8 cellular contexts compared by ENCODE assay signal in the genomic region with DNA sequence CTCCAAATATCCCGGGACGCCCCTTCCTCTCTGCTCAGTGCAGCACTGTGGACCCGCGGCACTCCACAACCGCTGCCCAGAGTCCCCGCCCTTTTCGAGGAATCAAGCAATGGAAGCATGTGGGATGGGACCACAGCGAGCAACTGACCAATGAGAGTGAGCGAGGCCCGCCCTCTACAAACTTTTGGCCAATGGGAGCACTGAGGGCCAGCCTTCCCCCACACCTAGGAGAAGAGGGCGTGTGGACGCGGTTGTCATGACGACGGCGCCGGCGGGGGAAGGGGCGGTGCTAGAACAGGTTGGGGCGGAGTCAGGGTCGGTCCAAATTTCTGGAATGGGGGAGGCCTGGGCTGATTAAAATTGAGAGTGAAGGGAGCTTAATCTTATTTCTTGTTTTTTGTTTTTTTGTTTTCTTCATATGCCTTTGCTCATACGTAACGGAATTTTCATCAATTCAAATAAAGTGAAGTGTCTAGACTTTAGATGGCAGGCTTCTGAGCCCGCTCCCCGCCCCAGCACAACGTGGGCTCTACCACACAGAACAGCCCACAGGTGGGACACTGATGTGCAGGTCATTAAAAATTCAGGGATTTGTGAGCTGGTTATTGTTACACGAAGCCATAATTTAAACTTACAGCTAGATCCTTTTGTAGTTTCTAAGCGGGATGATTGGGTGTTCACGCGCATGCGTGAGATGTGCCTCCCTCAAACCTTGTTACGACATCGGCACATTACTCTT. TPM values are rescaled to one million over a fixed set of nuclear protein-coding genes. Genes with fewer than 3 reads are reported as not detected.
DNase-seq lines count a peak whose midpoint lies in the region; ATAC-seq, FAIRE-seq and TF ChIP-seq lines count a peak whose summit lies in the region.

A gene (minus strand): TSS at position 84 of the 739 bp plus-strand sequence. CDS start 200 bp downstream, outside the sequence.

- ATAC-seq in HG03196 (IDR thresholded peaks at IDR 0.05; ENCODE audit: unreplicated experiment) (peak; percentile 91), activated B cell treated with CpG ODN at 0.5 μM for 24 hours (ENCODE audit: low read depth) (peak; percentile 75)

- POLR2A ChIA-PET in activated B cell treated with CpG ODN at 0.5 μM for 24 hours (lab: Charles Lee) = interaction anchor here (0.5 kb wide), 1 partner anchor 21 kb away, joined by 3 read pairs; no protein-coding TSS in a partner anchor

- H3K4me3 ChIP-seq in colonic mucosa = peak within 1 kb of the TSS; percentile 43
- H3K4me3 ChIP-seq in kidney (ENCODE audit: low read length in 2 of 2) = peak within 1 kb of the TSS; percentile 51 to 64

- H3K36me3 Mint-ChIP-seq in activated B cell treated with CpG ODN at 0.5 μM for 24 hours (ENCODE audit: low read depth) = no peaks in the 10 kb centered on the region

- no peaks in the 10 kb centered on the region for H3K9me3 ChIP-seq in colonic mucosa
- no peaks in the 10 kb centered on the region for H3K9me3 ChIP-seq in kidney (ENCODE audit: control insufficient read depth in 1 of 2, low read length in 2 of 2)

- CTCF ChIA-PET in activated B cell treated with CpG ODN at 0.5 μM for 24 hours (lab: Charles Lee) = interaction anchor here (1.0 kb wide), 1 partner anchor 24 kb away, joined by 3 read pairs; no protein-coding TSS in a partner anchor

- H3K4me3 Mint-ChIP-seq in activated B cell treated with CpG ODN at 0.5 μM for 24 hours = peak within 1 kb of the TSS; percentile 32

- H3K4me1 ChIP-seq in colonic mucosa (peaks cover 5% of the 10 kb centered on the region), kidney (ENCODE audit: control insufficient read depth in 1 of 2, insufficient read depth in 1 of 2, low read depth in 1 of 2, low read length in 2 of 2) (no peaks in the 10 kb centered on the region)

- FAIRE-seq in kidney (lab: Jason Lieb, UNC) = peak; percentile 68

- peaks cover 3% of the 10 kb centered on the region for H3K9me3 Mint-ChIP-seq in activated B cell treated with CpG ODN at 0.5 μM for 24 hours

- peak; percentile 86 for DNase-seq in activated effector memory CD4-positive, alpha-beta T cell treated with anti-CD3 and anti-CD28 coated beads, Interleukin-2, amount 50 U/mL, for 16 hours
- no peak for DNase-seq in activated effector memory CD4-positive, alpha-beta T cell treated with Interleukin-2 at 50 U/mL for 16 hours
- DNase-seq in NCI-H226 (peak; percentile 97), activated B cell treated with CpG ODN at 0.5 μM for 24 hours (no peak), colonic mucosa (peak; percentile 95), kidney (peak; percentile 98)
- peak; percentile 71 for DNase-seq in stimulated activated CD4-positive, alpha-beta T cell treated with anti-CD3 and anti-CD28 coated beads, Interleukin-12 subunit alpha, Interleukin-12 subunit beta, amount 100 ng/mL, for 4 hours

- H3K36me3 ChIP-seq in colonic mucosa (no peaks in the 10 kb centered on the region), kidney (ENCODE audit: control insufficient read depth in 1 of 2, insufficient read depth in 2 of 2, low read length in 2 of 2) (no peaks in the 10 kb centered on the region)

- no peak for TF ChIP-seq CTCF in activated B cell treated with CpG ODN at 0.5 μM for 24 hours (IDR thresholded peaks at IDR 0.05)
- TF ChIP-seq CTCF in colonic mucosa (IDR thresholded peaks at IDR 0.05) = no peak
- TF ChIP-seq CTCF in kidney (IDR thresholded peaks at IDR 0.05; ENCODE audit: borderline replicate concordance, extremely low read depth, insufficient read depth) = no peak

- H3K27ac ChIP-seq in colonic mucosa (no peak within 1 kb of the TSS), kidney (ENCODE audit: low read depth in 2 of 2, low read length in 2 of 2) (no peak within 1 kb of the TSS)

- peaks cover 56% of the 10 kb centered on the region for H3K27me3 Mint-ChIP-seq in activated B cell treated with CpG ODN at 0.5 μM for 24 hours

- H3K27ac Mint-ChIP-seq in activated B cell treated with CpG ODN at 0.5 μM for 24 hours = no peak within 1 kb of the TSS

- peaks cover 9% of the 10 kb centered on the region for H3K4me1 Mint-ChIP-seq in activated B cell treated with CpG ODN at 0.5 μM for 24 hours

- H3K9ac ChIP-seq in colonic mucosa (ENCODE audit: low read depth in 2 of 2, low read length in 2 of 2) = no peak within 1 kb of the TSS
- H3K9ac ChIP-seq in kidney (ENCODE audit: low read length in 2 of 2) = no peak within 1 kb of the TSS

- intact Hi-C loops in activated B cell treated with CpG ODN at 0.5 μM for 24 hours (cut with micrococcal nuclease) = no loop called here
- intact Hi-C loops in colonic mucosa (cut with DNase I) = no loop called here
- intact Hi-C loops in kidney (cut with DNase I) = no loop called here

- peaks cover 26% of the 10 kb centered on the region for H3K27me3 ChIP-seq in colonic mucosa

RNA-seq across cellular contexts. Expression of the gene that starts here (rescaled TPM):
- total RNA-seq in activated B cell treated with CpG ODN at 0.5 μM for 24 hours (not detected in 2 replicates), colonic mucosa (1 to 10 TPM; 1.6 to 2.4 TPM), kidney (11.4 TPM)
- 5.1 TPM for polyA plus RNA-seq in kidney (ENCODE audit: insufficient read depth, low read depth, low replicate concordance)

Comparison
In these comparisons a context has a peak if more than half of its experiments do, and no peak if none do; other contexts are left out.
1. DNase-seq: peak in activated effector memory CD4-positive, alpha-beta T cell treated with anti-CD3 and anti-CD28 coated beads, Interleukin-2, amount 50 U/mL, for 16 hours (single experiment), NCI-H226 (single experiment), colonic mucosa (single experiment), kidney (single experiment) and stimulated activated CD4-positive, alpha-beta T cell treated with anti-CD3 and anti-CD28 coated beads, Interleukin-12 subunit alpha, Interleukin-12 subunit beta, amount 100 ng/mL, for 4 hours (single experiment); none in activated effector memory CD4-positive, alpha-beta T cell treated with Interleukin-2 at 50 U/mL for 16 hours (single experiment) and activated B cell treated with CpG ODN at 0.5 μM for 24 hours (single experiment).
2. Peak in ATAC-seq in activated B cell treated with CpG ODN at 0.5 μM for 24 hours; RNA of the gene not detected or under 1 TPM.